Comparison of ENCODE assay signal across 16 cellular contexts in genomic region chrX:23980063-23980462, GRCh38. TPM values are rescaled to one million over a fixed set of nuclear protein-coding genes. Genes with fewer than 3 reads are reported as not detected.
DNase-seq lines count a peak whose midpoint lies in the region; ATAC-seq and TF ChIP-seq lines count a peak whose summit lies in the region.
"Had no signal": no experiment of that assay in that cellular context is flagged by ENCODE, and none has a peak within 500 bp of the region (broad histone marks: within the 10 kb centered on the region; RNA-seq: fewer than 3 reads in every experiment).

No MANE protein-coding gene starts in this region.

- no peak overlapping the region for H3K4me3 ChIP-seq in fibroblast of mammary gland (ENCODE audit: control insufficient read depth, low read depth, low read length)
- H3K4me3 ChIP-seq: MG63, ovary had no signal

- H3K36me3 Mint-ChIP-seq in osteocyte (ENCODE audit: unreplicated experiment): peaks cover 15% of the 10 kb centered on the region
- peaks cover 0 to 18% (median 3%) of the 10 kb centered on the region in 3 donors for H3K36me3 Mint-ChIP-seq in naive thymus-derived CD8-positive, alpha-beta T cell

- peak; percentile 15 for DNase-seq in EH (ENCODE audit: low read depth)
- DNase-seq in LHCN-M2 (ENCODE audit: low read depth): peak; percentile 0
- DNase-seq in fibroblast of mammary gland (ENCODE audit: low read depth): peak; percentile 6
- no peak for DNase-seq in osteocyte (ENCODE audit: extremely low spot score, unreplicated experiment)
- DNase-seq in omental fat pad (ENCODE audit: low spot score): no peak
- DNase-seq in naive thymus-derived CD8-positive, alpha-beta T cell: no peak
- DNase-seq: activated CD4-positive, alpha-beta T cell treated with anti-CD3 and anti-CD28 coated beads, Interleukin-2, amount 50 U/mL, for 1 hour; activated CD8-positive, alpha-beta memory T cell treated with anti-CD3 and anti-CD28 coated beads, Interleukin-2, amount 50 U/mL, for 48 hours; amniotic stem cell; cortex of kidney; foreskin melanocyte; MG63; ovary; stimulated activated CD4-positive, alpha-beta T cell treated with anti-CD3 and anti-CD28 coated beads, Interleukin-2, amount 100 ng/mL, for 48 hours had no signal

- TF ChIP-seq CTCF in fibroblast of mammary gland (conservative IDR thresholded peaks at IDR 0.05; ENCODE audit: control insufficient read depth, insufficient read depth, low read depth, low read length) (no peak), osteocyte (IDR thresholded peaks at IDR 0.05) (no peak), omental fat pad (IDR thresholded peaks at IDR 0.05) (no peak)

- H3K27ac Mint-ChIP-seq in osteocyte (ENCODE audit: unreplicated experiment): peak overlapping the region; percentile 69
- peak overlapping the region in 1 of 10 donors; percentile 33 for H3K27ac Mint-ChIP-seq in naive thymus-derived CD8-positive, alpha-beta T cell

- peaks cover 24% of the 10 kb centered on the region for H3K4me1 Mint-ChIP-seq in osteocyte (ENCODE audit: unreplicated experiment)
- peaks cover 0 to 7% (median 1%) of the 10 kb centered on the region in 4 donors for H3K4me1 Mint-ChIP-seq in naive thymus-derived CD8-positive, alpha-beta T cell

- H3K9me3 Mint-ChIP-seq in osteocyte (ENCODE audit: unreplicated experiment): no peaks in the 10 kb centered on the region
- no peaks in the 10 kb centered on the region for H3K9me3 Mint-ChIP-seq in naive thymus-derived CD8-positive, alpha-beta T cell

- POLR2A ChIA-PET in naive thymus-derived CD8-positive, alpha-beta T cell (lab: Charles Lee): no interaction called here

- no peak overlapping the region for H3K4me3 Mint-ChIP-seq in osteocyte (ENCODE audit: unreplicated experiment)
- no peak overlapping the region for H3K4me3 Mint-ChIP-seq in naive thymus-derived CD8-positive, alpha-beta T cell

- no peaks in the 10 kb centered on the region for H3K27me3 Mint-ChIP-seq in osteocyte (ENCODE audit: unreplicated experiment)
- H3K27me3 Mint-ChIP-seq in naive thymus-derived CD8-positive, alpha-beta T cell: no peaks in the 10 kb centered on the region

- ATAC-seq in omental fat pad (ENCODE audit: low FRiP score) (no peak), HG03571 (IDR thresholded peaks at IDR 0.05; ENCODE audit: unreplicated experiment) (no peak)
- no peak for ATAC-seq in naive thymus-derived CD8-positive, alpha-beta T cell
- ATAC-seq: left lobe of liver had no signal

RNA-seq across cellular contexts. Expression of gene KLHL15, which starts 46.9 kb away (rescaled TPM):
- total RNA-seq in LHCN-M2 (2014; rRNA removed): 9.3 and 9.7 TPM in 2 replicates
- polyA plus RNA-seq in LHCN-M2 (2012): 1.2 TPM
- 15.8 and 16.3 TPM in 2 replicates for total RNA-seq in osteocyte
- total RNA-seq in omental fat pad: 10 to 100 TPM in 3 of 4 donors, 1 to 10 TPM in 1; 7.7 to 56.9 (median 16.0) TPM
- 1 to 10 TPM; 8.8 to 8.9 TPM for total RNA-seq in naive thymus-derived CD8-positive, alpha-beta T cell
- 1 to 10 TPM; 1.8 to 2.7 (median 2.5) TPM for polyA plus RNA-seq in naive thymus-derived CD8-positive, alpha-beta T cell

Comparison
In these comparisons a context has a peak if more than half of its experiments do, and no peak if none do; other contexts are left out.
1. DNase-seq: peak in EH (single experiment), LHCN-M2 (single experiment) and fibroblast of mammary gland (single experiment); none in osteocyte (single experiment), omental fat pad (single experiment) and naive thymus-derived CD8-positive, alpha-beta T cell (0 of 10).